Comparison of ENCODE assay signal across 21 cellular contexts in genomic region chr1:241401156-241401555, GRCh38. TPM values are rescaled to one million over a fixed set of nuclear protein-coding genes. Genes with fewer than 3 reads are reported as not detected.
"Had no signal": no experiment of that assay in that cellular context is flagged by ENCODE, and none has a peak within 500 bp of the region (broad histone marks: within the 10 kb centered on the region; RNA-seq: fewer than 3 reads in every experiment).

No MANE protein-coding gene starts in this region.

- H3K27ac Mint-ChIP-seq: activated naive CD8-positive, alpha-beta T cell treated with anti-CD3 and anti-CD28 coated beads, Interleukin-2, amount 10 ng/mL, durations not matched to agents 7 days and 5 days; activated T-helper 2 cell treated with anti-CD3 and anti-CD28 coated beads, Interferon-gamma antibody, Interleukin-2, Interleukin-4, amounts not matched to agents 10 μg/mL and 5 μg/mL and 100 μg/mL, durations not matched to agents 14 hours and 24 hours and 36 hours; endodermal cell; natural killer cell treated with Interleukin-12 subunit alpha and Interleukin-12 subunit beta and Interleukin-15 and Interleukin-18, amount 100 ng/mL, for 72 hours; progenitor cell of endocrine pancreas; stimulated activated naive B cell treated with anti-CD40 and anti-IgM and Interleukin-4, amounts not matched to agents 10 μg/mL and 1 μg/mL and 100 μg/mL, for 72 hours had no signal

- DNase-seq: activated CD4-positive, alpha-beta T cell treated with anti-CD3 and anti-CD28 coated beads for 1 hour; activated CD8-positive, alpha-beta memory T cell treated with anti-CD3 and anti-CD28 coated beads, Interleukin-2, amount 50 U/mL, for 4 hours; activated naive CD4-positive, alpha-beta T cell; activated naive CD8-positive, alpha-beta T cell treated with anti-CD3 and anti-CD28 coated beads, Interleukin-2, amount 10 ng/mL, durations not matched to agents 7 days and 5 days; activated T-cell treated with anti-CD3 and anti-CD28 coated beads, Interleukin-2, amount 50 U/mL, for 4 hours; amygdala; cerebellar nuclear complex; endodermal cell; esophagus squamous epithelium; head of caudate nucleus; hypothalamus; left ventricle myocardium superior; stimulated activated CD4-positive, alpha-beta T cell treated with anti-CD3 and anti-CD28 coated beads, Interleukin-2, amount 100 ng/mL, for 48 hours; stimulated activated CD8-positive, alpha-beta memory T cell treated with anti-CD3 and anti-CD28 coated beads, Interleukin-4, amount 100 ng/mL, for 48 hours; stimulated activated naive B cell treated with anti-CD40 and anti-IgM and Interleukin-4, amounts not matched to agents 10 μg/mL and 1 μg/mL and 100 μg/mL, for 72 hours; transverse colon had no signal

- H3K9me3 ChIP-seq: esophagus squamous epithelium, gastroesophageal sphincter, transverse colon had no signal

- H3K4me3 ChIP-seq: coronary artery, esophagus squamous epithelium, gastroesophageal sphincter, transverse colon had no signal

- H3K9me3 Mint-ChIP-seq: activated naive CD8-positive, alpha-beta T cell treated with anti-CD3 and anti-CD28 coated beads, Interleukin-2, amount 10 ng/mL, durations not matched to agents 7 days and 5 days; activated T-cell treated with anti-CD3 and anti-CD28 coated beads, Interleukin-2, amount 50 U/mL, for 4 hours; activated T-helper 2 cell treated with anti-CD3 and anti-CD28 coated beads, Interferon-gamma antibody, Interleukin-2, Interleukin-4, amounts not matched to agents 10 μg/mL and 5 μg/mL and 100 μg/mL, durations not matched to agents 14 hours and 24 hours and 36 hours; endodermal cell had no signal

- H3K4me1 Mint-ChIP-seq: activated naive CD8-positive, alpha-beta T cell treated with anti-CD3 and anti-CD28 coated beads, Interleukin-2, amount 10 ng/mL, durations not matched to agents 7 days and 5 days had no signal

- H3K27me3 ChIP-seq: esophagus squamous epithelium, transverse colon had no signal

- H3K36me3 ChIP-seq: esophagus squamous epithelium, gastroesophageal sphincter, transverse colon had no signal

- H3K27ac ChIP-seq: coronary artery, esophagus squamous epithelium, gastroesophageal sphincter, transverse colon had no signal

- H3K4me3 Mint-ChIP-seq: activated naive CD8-positive, alpha-beta T cell treated with anti-CD3 and anti-CD28 coated beads, Interleukin-2, amount 10 ng/mL, durations not matched to agents 7 days and 5 days; activated T-cell treated with anti-CD3 and anti-CD28 coated beads, Interleukin-2, amount 50 U/mL, for 4 hours; endodermal cell; natural killer cell treated with Interleukin-12 subunit alpha and Interleukin-12 subunit beta and Interleukin-15 and Interleukin-18, amount 100 ng/mL, for 72 hours; stimulated activated naive B cell treated with anti-CD40 and anti-IgM and Interleukin-4, amounts not matched to agents 10 μg/mL and 1 μg/mL and 100 μg/mL, for 72 hours had no signal

- H3K4me1 ChIP-seq: esophagus squamous epithelium, gastroesophageal sphincter, transverse colon had no signal

- H3K36me3 Mint-ChIP-seq: activated naive CD8-positive, alpha-beta T cell treated with anti-CD3 and anti-CD28 coated beads, Interleukin-2, amount 10 ng/mL, durations not matched to agents 7 days and 5 days; natural killer cell treated with Interleukin-12 subunit alpha and Interleukin-12 subunit beta and Interleukin-15 and Interleukin-18, amount 100 ng/mL, for 72 hours; stimulated activated naive B cell treated with anti-CD40 and anti-IgM and Interleukin-4, amounts not matched to agents 10 μg/mL and 1 μg/mL and 100 μg/mL, for 72 hours had no signal

RNA-seq across cellular contexts. Expression of gene RGS7, which starts 44.2 kb away (rescaled TPM):
- total RNA-seq: activated naive CD8-positive, alpha-beta T cell treated with anti-CD3 and anti-CD28 coated beads, Interleukin-2, amount 10 ng/mL, durations not matched to agents 7 days and 5 days; activated T-cell treated with anti-CD3 and anti-CD28 coated beads, Interleukin-2, amount 50 U/mL, for 4 hours; activated T-helper 2 cell treated with anti-CD3 and anti-CD28 coated beads, Interferon-gamma antibody, Interleukin-2, Interleukin-4, amounts not matched to agents 10 μg/mL and 5 μg/mL and 100 μg/mL, durations not matched to agents 14 hours and 24 hours and 36 hours; esophagus squamous epithelium; left ventricle myocardium superior; natural killer cell treated with Interleukin-12 subunit alpha and Interleukin-12 subunit beta and Interleukin-15 and Interleukin-18, amount 100 ng/mL, for 72 hours had no signal
